ENCODE assay signal across 8 cellular contexts in genomic region chr3:12797124-12797891, GRCh38. TPM values are rescaled to one million over a fixed set of nuclear protein-coding genes. Genes with fewer than 3 reads are reported as not detected.
DNase-seq lines count a peak whose midpoint lies in the region; ATAC-seq and TF ChIP-seq lines count a peak whose summit lies in the region.

No MANE protein-coding gene starts in this region.

- DNase-seq in Right ventricle myocardium superior (no peak), Right ventricle myocardium inferior (ENCODE audit: missing footprints) (no peak), dorsolateral prefrontal cortex (no peak), naive B cell (no peak), aorta (no peak), midbrain (lab: John Stamatoyannopoulos, UW) (no peak), HuH-7 (ENCODE audit: low spot score) (no peak)

- H3K27me3 ChIP-seq in dorsolateral prefrontal cortex (no peaks in the 10 kb centered on the region), aorta (ENCODE audit: control insufficient read depth in 1 of 2, insufficient read depth in 2 of 2, low read length in 1 of 2) (no peaks in the 10 kb centered on the region)

- H3K4me1 ChIP-seq in aorta (ENCODE audit: control insufficient read depth in 1 of 2, insufficient read depth in 2 of 2, low read length in 2 of 2), result no peaks in the 10 kb centered on the region

- peaks cover 22 to 24% (median 24%) of the 10 kb centered on the region in 3 donors for H3K4me1 Mint-ChIP-seq in naive B cell

- peak overlapping the region; percentile 84 to 96 (median 89) for H3K4me3 Mint-ChIP-seq in naive B cell

- no peaks in the 10 kb centered on the region for H3K9me3 ChIP-seq in aorta (ENCODE audit: control insufficient read depth, low read length)

- H3K27ac Mint-ChIP-seq in naive B cell, result peak overlapping the region in 2 of 6 donors; percentile 19 to 29

- peaks cover 5 to 15% (median 9%) of the 10 kb centered on the region in 3 donors for H3K27me3 Mint-ChIP-seq in naive B cell

- H3K27ac ChIP-seq in dorsolateral prefrontal cortex (peak overlapping the region in 54 of 59 donors; percentile 38 to 98 (median 92)), aorta (ENCODE audit: low read depth in 1 of 2, low read length in 2 of 2) (peak overlapping the region; percentile 49 to 91)

- intact Hi-C loops in Right ventricle myocardium superior (cut with DNase I), result no loop called here
- intact Hi-C loops in Right ventricle myocardium inferior (cut with DNase I), result loop anchor here (5.0 kb wide), 1 partner anchor 240 kb away; the partner anchor contains the start of gene MKRN2
- intact Hi-C loops in dorsolateral prefrontal cortex (cut with DNase I), result loop anchor here (5.0 to 10.0 kb wide), 2 partner anchors 45 to 133 kb away; partner anchors contain the start of genes RAF1 (in 2 of the 2) and RPL32 (in 1 of the 2)
- intact Hi-C loops in aorta (cut with DNase I), result no loop called here

- H3K36me3 ChIP-seq in aorta (ENCODE audit: control insufficient read depth in 1 of 2, insufficient read depth in 2 of 2, low read length in 1 of 2), result no peaks in the 10 kb centered on the region

- 25 to 32% methylated on average over 13 to 17 of the region's 17 CpGs for WGBS in aorta, 2 donors

- no peaks in the 10 kb centered on the region for H3K36me3 Mint-ChIP-seq in naive B cell

- peaks cover 0 to 2% (median 0%) of the 10 kb centered on the region in 7 donors for H3K9me3 Mint-ChIP-seq in naive B cell

- H3K4me3 ChIP-seq in dorsolateral prefrontal cortex (peak overlapping the region; percentile 51 to 87 (median 76)), aorta (ENCODE audit: low read length in 2 of 2) (peak overlapping the region in 1 of 2 donors; percentile 70)

- TF ChIP-seq CTCF in dorsolateral prefrontal cortex (IDR thresholded peaks at IDR 0.05 in 54 of 56, conservative IDR thresholded peaks at IDR 0.05 in 2 of 56; ENCODE audit: low read depth in 1 of 56, partially characterized antibody in 56 of 56), result no peak

- peak; percentile 3 for ATAC-seq in Right ventricle myocardium superior (ENCODE audit: poor library complexity)
- no peak for ATAC-seq in Right ventricle myocardium inferior
- ATAC-seq in naive B cell (ENCODE audit: low read depth in 2 of 2), result peak; percentile 11 to 13
- ATAC-seq in aorta (ENCODE audit: low FRiP score), result no peak
- ATAC-seq in HG02870 (IDR thresholded peaks at IDR 0.05; ENCODE audit: unreplicated experiment), result no peak

RNA-seq across cellular contexts. Expression of gene CAND2, which starts 0.8 kb away (rescaled TPM):
- 61.6 TPM for total RNA-seq in Right ventricle myocardium superior
- total RNA-seq in Right ventricle myocardium inferior, result 56.7 TPM
- total RNA-seq in dorsolateral prefrontal cortex, result 10 to 100 TPM; 12.6 to 41.8 (median 29.3) TPM
- under 1 TPM in 5 of 6 donors, not detected in 1; 0.12 to 0.61 (median 0.49) TPM for polyA plus RNA-seq in naive B cell (ENCODE audit: low read depth in 6 of 6)
- 10 to 100 TPM; 23.5 to 24.4 TPM for total RNA-seq in aorta
- polyA plus RNA-seq in aorta, result 1 to 10 TPM; 2.6 to 5.5 TPM

RNA-seq across cellular contexts. Expression of gene TMEM40, which starts 38.2 kb away (rescaled TPM):
- total RNA-seq in Right ventricle myocardium superior (5.6 TPM), Right ventricle myocardium inferior (4.2 TPM), dorsolateral prefrontal cortex (1 to 10 TPM in 5 of 120 experiments, under 1 TPM in 2, not detected in 113; 0.42 to 1.8 (median 1.4) TPM), aorta (under 1 TPM in 1 of 2 donors, not detected in 1; 0.84 TPM)
- polyA plus RNA-seq in naive B cell (ENCODE audit: low read depth in 6 of 6) (1 to 10 TPM in 4 of 6 donors, under 1 TPM in 1, not detected in 1; 0.92 to 2.7 (median 2.2) TPM), aorta (under 1 TPM in 1 of 2 donors, not detected in 1; 0.50 TPM)

RNA-seq across cellular contexts. Expression of gene RPL32, which starts 44.1 kb away (rescaled TPM):
- total RNA-seq in Right ventricle myocardium superior, result 868 TPM
- total RNA-seq in Right ventricle myocardium inferior, result 953 TPM
- total RNA-seq in dorsolateral prefrontal cortex, result 100 to 1,000 TPM; 444 to 772 (median 559) TPM
- polyA plus RNA-seq in naive B cell (ENCODE audit: low read depth in 6 of 6), result 1,000 to 10,000 TPM; 1,322 to 3,271 (median 2,987) TPM
- total RNA-seq in aorta, result 1,000 to 10,000 TPM; 1,255 to 1,309 TPM
- polyA plus RNA-seq in aorta, result 1,000 to 10,000 TPM; 2,819 to 3,270 TPM

Comparison
In these comparisons a context has a peak if more than half of its experiments do, and no peak if none do; other contexts are left out.
1. ATAC-seq: peak in Right ventricle myocardium superior (single experiment) and naive B cell (2 of 2); none in Right ventricle myocardium inferior (single experiment), aorta (single experiment) and HG02870 (single experiment).
2. intact Hi-C loops: an anchor here in Right ventricle myocardium inferior (5.0 kb wide) and dorsolateral prefrontal cortex (5.0 to 10.0 kb wide); none called in Right ventricle myocardium superior and aorta.